20 cellular contexts compared by ENCODE assay signal in genomic region chr3:77041756-77042155, GRCh38. TPM values are rescaled to one million over a fixed set of nuclear protein-coding genes. Genes with fewer than 3 reads are reported as not detected.
A peak's percentile ranks its signal among the peaks of the same experiment; 100 is the strongest.
DNase-seq lines count a peak whose midpoint lies in the region; ATAC-seq, FAIRE-seq and TF ChIP-seq lines count a peak whose summit lies in the region.
"Had no signal": no experiment of that assay in that cellular context is flagged by ENCODE, and none has a peak within 500 bp of the region (broad histone marks: within the 10 kb centered on the region; RNA-seq: fewer than 3 reads in every experiment).

No MANE protein-coding gene starts in this region.

- no peak overlapping the region for H2AFZ ChIP-seq in neural progenitor cell (replicated peaks)

- WGBS in esophagus squamous epithelium, 2 donors, result 23 to 65% methylated on average over 2 of the region's 2 CpGs
- 87 to 100% methylated on average over 2 of the region's 2 CpGs for WGBS in gastroesophageal sphincter (ENCODE audit: low coverage in 1 of 2), 2 donors

- peak overlapping the region; percentile 98 for H3K4me3 Mint-ChIP-seq in neural progenitor cell
- H3K4me3 Mint-ChIP-seq: activated CD4-positive, alpha-beta memory T cell treated with anti-CD3 and anti-CD28 coated beads for 36 hours; activated naive CD8-positive, alpha-beta T cell treated with anti-CD3 and anti-CD28 coated beads for 36 hours; activated T-cell treated with anti-CD3 and anti-CD28 coated beads, Interleukin-2, amount 50 U/mL, for 24 hours; B cell had no signal

- no peaks in the 10 kb centered on the region for H4K20me1 ChIP-seq in neural progenitor cell (ENCODE audit: low read depth)

- H3K4me1 ChIP-seq in esophagus squamous epithelium (peaks cover 3 to 55% (median 8%) of the 10 kb centered on the region in 3 donors), neural progenitor cell (peaks cover 15% of the 10 kb centered on the region), gastroesophageal sphincter (peaks cover 0 to 25% (median 15%) of the 10 kb centered on the region in 3 donors)

- H3K4me3 ChIP-seq in esophagus squamous epithelium (peak overlapping the region in 3 of 4 donors; percentile 72 to 75 (median 72)), neural progenitor cell (peak overlapping the region; percentile 76), gastroesophageal sphincter (no peak overlapping the region)
- H3K4me3 ChIP-seq: esophagus muscularis mucosa had no signal

- H3K36me3 ChIP-seq in esophagus squamous epithelium, result no peaks in the 10 kb centered on the region
- H3K36me3 ChIP-seq in neural progenitor cell, result no peaks in the 10 kb centered on the region
- H3K36me3 ChIP-seq in gastroesophageal sphincter, result no peaks in the 10 kb centered on the region
- H3K36me3 ChIP-seq: esophagus muscularis mucosa, heart right ventricle, Peyer's patch had no signal

- FAIRE-seq in urothelium cell line (lab: Jason Lieb, UNC), result no peak
- FAIRE-seq: HepG2 had no signal

- intact Hi-C loops in esophagus squamous epithelium (cut with DNase I), result no loop called here

- TF ChIP-seq POLR2A in esophagus squamous epithelium (IDR thresholded peaks at IDR 0.05) (no peak), gastroesophageal sphincter (IDR thresholded peaks at IDR 0.05) (no peak)

- H3K27me3 ChIP-seq in esophagus squamous epithelium (peaks cover 0 to 48% (median 2%) of the 10 kb centered on the region in 4 donors), neural progenitor cell (peaks cover 16% of the 10 kb centered on the region), gastroesophageal sphincter (peaks cover 83% of the 10 kb centered on the region)
- H3K27me3 ChIP-seq: Peyer's patch had no signal

- peak overlapping the region; percentile 85 for H3K4me2 ChIP-seq in neural progenitor cell

- TF ChIP-seq CTCF in esophagus squamous epithelium (IDR thresholded peaks at IDR 0.05) (no peak), neural progenitor cell (IDR thresholded peaks at IDR 0.05) (no peak), gastroesophageal sphincter (IDR thresholded peaks at IDR 0.05) (no peak)

- peaks cover 2% of the 10 kb centered on the region for H3K36me3 Mint-ChIP-seq in neural progenitor cell
- H3K36me3 Mint-ChIP-seq: activated naive CD8-positive, alpha-beta T cell treated with anti-CD3 and anti-CD28 coated beads for 36 hours had no signal

- peaks cover 4% of the 10 kb centered on the region for H3K27me3 Mint-ChIP-seq in neural progenitor cell (ENCODE audit: insufficient read depth, low read depth)

- DNase-seq in G401 (ENCODE audit: low spot score), result peak; percentile 49
- peak; percentile 50 for DNase-seq in NCI-H345 treated with DMSO at 0.1 percent for 48 hours (lab: John Stamatoyannopoulos, UW; ENCODE audit: unreplicated experiment)
- DNase-seq in esophagus squamous epithelium (lab: John Stamatoyannopoulos, UW), result no peak
- no peak for DNase-seq in neural progenitor cell (ENCODE audit: low spot score)
- DNase-seq in putamen (ENCODE audit: low spot score), result no peak
- no peak for DNase-seq in urothelium cell line (ENCODE audit: low spot score)
- DNase-seq: activated CD4-positive, alpha-beta memory T cell treated with anti-CD3 and anti-CD28 coated beads for 36 hours; activated naive CD8-positive, alpha-beta T cell treated with anti-CD3 and anti-CD28 coated beads for 36 hours; activated T-cell treated with anti-CD3 and anti-CD28 coated beads, Interleukin-2, amount 50 U/mL, for 24 hours; heart right ventricle; islet precursor cell; NCI-H187; NCI-H524 treated with DMSO at 0.1 percent for 48 hours; occipital lobe; Peyer's patch had no signal

- peaks cover 26% of the 10 kb centered on the region for H3F3A ChIP-seq in neural progenitor cell (ENCODE audit: low read depth)

- no peak overlapping the region for H3K9ac ChIP-seq in neural progenitor cell

- TF ChIP-seq EP300 in gastroesophageal sphincter (IDR thresholded peaks at IDR 0.05), result no peak

- H3K27ac ChIP-seq in esophagus squamous epithelium (no peak overlapping the region), neural progenitor cell (no peak overlapping the region), gastroesophageal sphincter (no peak overlapping the region)
- H3K27ac ChIP-seq: esophagus muscularis mucosa, heart right ventricle, Peyer's patch had no signal

- ATAC-seq in gastroesophageal sphincter, result no peak
- ATAC-seq: heart right ventricle, HepG2 had no signal

- peaks cover 17% of the 10 kb centered on the region for H3K4me1 Mint-ChIP-seq in neural progenitor cell
- H3K4me1 Mint-ChIP-seq: B cell had no signal

- H3K9me3 Mint-ChIP-seq in neural progenitor cell, result peaks cover 3% of the 10 kb centered on the region

- no peaks in the 10 kb centered on the region for H3K79me2 ChIP-seq in neural progenitor cell (ENCODE audit: low read depth)

- H3K27ac Mint-ChIP-seq in neural progenitor cell, result no peak overlapping the region
- H3K27ac Mint-ChIP-seq: activated CD4-positive, alpha-beta memory T cell treated with anti-CD3 and anti-CD28 coated beads for 36 hours; activated naive CD8-positive, alpha-beta T cell treated with anti-CD3 and anti-CD28 coated beads for 36 hours; activated T-cell treated with anti-CD3 and anti-CD28 coated beads, Interleukin-2, amount 50 U/mL, for 24 hours; B cell had no signal

- H3K9me3 ChIP-seq in esophagus squamous epithelium (no peaks in the 10 kb centered on the region), neural progenitor cell (ENCODE audit: low read depth) (no peaks in the 10 kb centered on the region), gastroesophageal sphincter (no peaks in the 10 kb centered on the region)
- H3K9me3 ChIP-seq: esophagus muscularis mucosa, heart right ventricle, Peyer's patch had no signal

- in situ Hi-C loops in G401 (cut with HindIII; ENCODE audit: low sequenced_read_pairs), result no loop called here

RNA-seq across cellular contexts. Expression of gene ROBO2, which starts 1.9 kb away (rescaled TPM):
- total RNA-seq in G401 (2014; rRNA removed; shearing (Covaris generic)), result not detected in 2 replicates
- total RNA-seq in esophagus squamous epithelium (1 to 10 TPM; 4.7 to 8.4 (median 6.6) TPM), neural progenitor cell (ENCODE audit: low replicate concordance) (12.3 and 15.0 TPM in 2 replicates), gastroesophageal sphincter (1 to 10 TPM in 2 of 4 donors, under 1 TPM in 2; under 0.01 to 2.9 (median 1.0) TPM)
- total RNA-seq: activated CD4-positive, alpha-beta memory T cell treated with anti-CD3 and anti-CD28 coated beads for 36 hours; activated naive CD8-positive, alpha-beta T cell treated with anti-CD3 and anti-CD28 coated beads for 36 hours; B cell; HepG2; MCF 10A had no signal

Comparison
In these comparisons a context has a peak if more than half of its experiments do, and no peak if none do; other contexts are left out.
1. DNase-seq: peak in G401 (single experiment) and NCI-H345 treated with DMSO at 0.1 percent for 48 hours (single experiment); none in esophagus squamous epithelium (single experiment), neural progenitor cell (single experiment), putamen (single experiment) and urothelium cell line (single experiment).
2. H3K4me3 ChIP-seq: peak in esophagus squamous epithelium (3 of 4) and neural progenitor cell (single experiment); none in gastroesophageal sphincter (0 of 2).